ENCODE assay signal across 8 cellular contexts in the genomic region with DNA sequence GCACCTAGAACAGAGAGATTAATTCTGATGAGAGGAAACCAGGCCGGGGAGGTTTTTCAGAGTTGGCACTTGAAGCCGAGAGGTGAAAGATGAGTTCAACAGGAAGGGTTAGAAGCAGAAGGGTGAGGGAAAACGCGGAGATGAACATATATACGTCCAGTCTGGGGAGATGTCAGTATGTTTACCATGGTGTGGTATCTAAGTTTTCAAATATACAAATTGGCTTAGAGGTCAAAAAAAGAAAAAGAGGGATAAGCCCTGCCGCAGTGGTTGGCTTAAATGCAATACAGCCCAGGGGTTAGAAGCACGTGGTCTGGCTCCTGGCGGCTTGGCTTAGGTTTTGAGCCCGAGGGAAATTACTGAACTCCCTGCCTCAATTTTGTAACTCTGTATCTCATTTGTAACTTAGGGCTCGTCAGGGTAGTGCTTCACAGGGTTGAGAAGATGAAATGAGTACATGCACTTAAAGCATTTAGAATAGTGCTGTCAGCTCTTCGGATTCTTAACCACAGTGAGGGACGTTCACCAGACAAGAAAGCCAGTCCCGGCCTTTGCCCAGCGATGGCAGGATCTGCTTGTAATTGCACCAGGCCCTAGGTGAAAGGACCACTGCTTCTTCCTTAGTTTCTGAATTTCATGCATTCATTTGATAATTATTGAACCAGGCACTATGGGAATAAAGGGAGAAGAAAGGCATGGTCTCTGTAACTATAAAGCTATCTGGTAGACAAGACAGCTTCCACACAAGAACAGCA. TPM values are rescaled to one million over a fixed set of nuclear protein-coding genes. Genes with fewer than 3 reads are reported as not detected.
DNase-seq lines count a peak whose midpoint lies in the region; ATAC-seq and TF ChIP-seq lines count a peak whose summit lies in the region.

No MANE protein-coding gene starts in this region.

- no peaks in the 10 kb centered on the region for H3K27me3 ChIP-seq in aorta (ENCODE audit: control insufficient read depth in 1 of 2, insufficient read depth in 2 of 2, low read length in 1 of 2)

- H3K27ac Mint-ChIP-seq in central memory CD8-positive, alpha-beta T cell (ENCODE audit: low read depth) = peak overlapping the region; percentile 10
- H3K27ac Mint-ChIP-seq in mesothelial cell of epicardium = peak overlapping the region; percentile 93

- peak; percentile 50 for DNase-seq in NB4 (ENCODE audit: low read depth)
- no peak for DNase-seq in central memory CD8-positive, alpha-beta T cell (ENCODE audit: low spot score in 2 of 2)
- DNase-seq in mesothelial cell of epicardium (ENCODE audit: low spot score in 2 of 2, unreplicated experiment in 2 of 2) = no peak
- no peak for DNase-seq in aorta
- DNase-seq in germinal center (ENCODE audit: low spot score) = no peak
- DNase-seq in NCI-H187 treated with DMSO at 0.1 percent for 48 hours (lab: John Stamatoyannopoulos, UW) = no peak
- no peak for DNase-seq in activated CD4-positive, alpha-beta T cell treated with anti-CD3 and anti-CD28 coated beads for 1 hour

- intact Hi-C loops in aorta (cut with DNase I) = no loop called here

- H3K36me3 Mint-ChIP-seq in central memory CD8-positive, alpha-beta T cell (ENCODE audit: insufficient read depth) = peaks cover 2% of the 10 kb centered on the region
- peaks cover under 1% of the 10 kb centered on the region for H3K36me3 Mint-ChIP-seq in mesothelial cell of epicardium

- ATAC-seq in central memory CD8-positive, alpha-beta T cell (replicated peaks; ENCODE audit: extremely low read depth, poor library complexity, severe bottlenecking) = no peak
- ATAC-seq in aorta (ENCODE audit: low FRiP score) = peak; percentile 29

- H3K36me3 ChIP-seq in aorta (ENCODE audit: control insufficient read depth in 1 of 2, insufficient read depth in 2 of 2, low read length in 1 of 2) = no peaks in the 10 kb centered on the region

- peaks cover 0 to 4% of the 10 kb centered on the region in 2 donors for H3K4me1 ChIP-seq in aorta (ENCODE audit: control insufficient read depth in 1 of 2, insufficient read depth in 2 of 2, low read length in 2 of 2)

- WGBS in aorta, 2 donors = 25 to 30% methylated on average over 14 of the region's 14 CpGs

- TF ChIP-seq CTCF in C4-2B (conservative IDR thresholded peaks at IDR 0.05) (no peak), NB4 (IDR thresholded peaks at IDR 0.05; ENCODE audit: low read depth, low read length) (no peak), mesothelial cell of epicardium (IDR thresholded peaks at IDR 0.05; ENCODE audit: unreplicated experiment) (no peak)

- no peak for TF ChIP-seq POLR2A in NB4 (IDR thresholded peaks at IDR 0.05; ENCODE audit: extremely low read depth, insufficient read length)

- H3K4me3 ChIP-seq in NB4 (ENCODE audit: low read depth, low read length) = peak overlapping the region; percentile 46
- peak overlapping the region in 1 of 2 donors; percentile 14 for H3K4me3 ChIP-seq in aorta (ENCODE audit: low read length in 2 of 2)

- H3K27ac ChIP-seq in C4-2B (peak overlapping the region; percentile 97), aorta (ENCODE audit: low read depth in 1 of 2, low read length in 2 of 2) (peak overlapping the region in 1 of 2 donors; percentile 91)

- peak overlapping the region; percentile 56 for H3K4me3 Mint-ChIP-seq in central memory CD8-positive, alpha-beta T cell
- H3K4me3 Mint-ChIP-seq in mesothelial cell of epicardium = peak overlapping the region; percentile 5

- peaks cover 57% of the 10 kb centered on the region for H3K27me3 Mint-ChIP-seq in central memory CD8-positive, alpha-beta T cell
- no peaks in the 10 kb centered on the region for H3K27me3 Mint-ChIP-seq in mesothelial cell of epicardium (ENCODE audit: low read depth)

- H3K9me3 Mint-ChIP-seq in central memory CD8-positive, alpha-beta T cell = no peaks in the 10 kb centered on the region
- H3K9me3 Mint-ChIP-seq in mesothelial cell of epicardium = no peaks in the 10 kb centered on the region

- H3K9me3 ChIP-seq in aorta (ENCODE audit: control insufficient read depth, low read length) = no peaks in the 10 kb centered on the region

- H3K4me1 Mint-ChIP-seq in central memory CD8-positive, alpha-beta T cell = peaks cover 11% of the 10 kb centered on the region
- peaks cover 48% of the 10 kb centered on the region for H3K4me1 Mint-ChIP-seq in mesothelial cell of epicardium

RNA-seq across cellular contexts. Expression of gene HES1, which starts 6.4 kb away (rescaled TPM):
- total RNA-seq in mesothelial cell of epicardium (99.9 to 108 TPM (median 104 TPM) in 3 replicates), aorta (10 to 100 TPM; 37.8 to 51.9 TPM)
- 10 to 100 TPM; 22.5 to 28.2 TPM for polyA plus RNA-seq in aorta
